ENCODE assay signal across 1 cellular context in genomic region chr1:93588206-93588605, GRCh38.
TF ChIP-seq lines count a peak whose summit lies in the region.

No MANE protein-coding gene starts in this region.

TF ChIP-seq in PFSK-1, 5 proteins besides CTCF, POLR2A, EP300 and RAD21 (continued from another document):
- no peak for TF ChIP-seq FOXP2 (optimal IDR thresholded peaks at IDR 0.05; ENCODE audit: borderline replicate concordance, extremely low read depth, extremely low read length, insufficient read depth)
- TF ChIP-seq POLR2AphosphoS5 (IDR thresholded peaks at IDR 0.05; ENCODE audit: low read depth, low read length) = no peak
- no peak for TF ChIP-seq TAF1 (IDR thresholded peaks at IDR 0.05; ENCODE audit: borderline replicate concordance, insufficient read depth, low read length)
- peak; percentile 30; the same call in 1 of the 2 replicates for TF ChIP-seq SIN3A (IDR thresholded peaks at IDR 0.05; ENCODE audit: borderline replicate concordance, insufficient read depth, low read length)
